8 cellular contexts compared by ENCODE assay signal in genomic region chr17:44758414-44759095, GRCh38. TPM values are rescaled to one million over a fixed set of nuclear protein-coding genes. Genes with fewer than 3 reads are reported as not detected.
DNase-seq lines count a peak whose midpoint lies in the region; ATAC-seq and TF ChIP-seq lines count a peak whose summit lies in the region.

Gene ADAM11, plus strand, starts transcription at chr17:44758988. Its CDS starts 212 bp downstream, at chr17:44759200.

- no peaks in the 10 kb centered on the region for H3K9me3 ChIP-seq in spleen

- no peaks in the 10 kb centered on the region for H3K36me3 ChIP-seq in spleen

- peaks cover 4 to 20% (median 12%) of the 10 kb centered on the region in 6 donors for H3K4me1 ChIP-seq in spleen

- no peak within 1 kb of the TSS for H3K27ac Mint-ChIP-seq in WTC11

- intact Hi-C loops in left cardiac atrium (cut with DNase I), result no loop called here
- intact Hi-C loops in spleen (cut with DNase I; ENCODE audit: low total_unique reads), result no loop called here

- no peak within 1 kb of the TSS for H3K27ac ChIP-seq in spleen

- H3K4me3 Mint-ChIP-seq in WTC11, result peak within 1 kb of the TSS; percentile 56

- TF ChIP-seq CTCF in WTC11 (IDR thresholded peaks at IDR 0.05) (no peak), spleen (IDR thresholded peaks at IDR 0.05 in 8 of 11, conservative IDR thresholded peaks at IDR 0.05 in 3 of 11) (no peak)

- peaks cover 87% of the 10 kb centered on the region for H3K27me3 Mint-ChIP-seq in WTC11 (ENCODE audit: low read depth)

- DNase-seq in NCI-H146 (lab: John Stamatoyannopoulos, UW), result peak; percentile 19
- no peak for DNase-seq in NCI-H146 treated with DMSO at 0.1 percent for 48 hours (lab: John Stamatoyannopoulos, UW; ENCODE audit: unreplicated experiment)
- DNase-seq in WTC11 (ENCODE audit: low spot score), result no peak
- no peak for DNase-seq in left cardiac atrium
- DNase-seq in spleen, result no peak
- DNase-seq in kidney glomerular epithelial cell (lab: John Stamatoyannopoulos, UW), result no peak

- no peaks in the 10 kb centered on the region for H3K36me3 Mint-ChIP-seq in WTC11

- peaks cover 3% of the 10 kb centered on the region; the same call in 1 of the 2 replicates for H3K9me3 Mint-ChIP-seq in WTC11

- H3K4me1 Mint-ChIP-seq in WTC11, result no peaks in the 10 kb centered on the region

- TF ChIP-seq POLR2A in spleen (IDR thresholded peaks at IDR 0.05), result no peak

- 5 to 11% (median 8%) methylated on average over 7 to 75 of the region's 76 CpGs for WGBS in spleen, 5 donors

- CTCF ChIA-PET in WTC11 (lab: Charles Lee), result interaction anchor here (0.5 to 1.8 kb wide), 5 partner anchors 15 to 225 kb away, joined by 3 to 6 read pairs (median 4); no protein-coding TSS in a partner anchor

- peak within 1 kb of the TSS; percentile 21 to 68 (median 32) for H3K4me3 ChIP-seq in spleen

- POLR2A ChIA-PET in WTC11 (lab: Charles Lee), result no interaction called here

- ATAC-seq in WTC11, result peak; percentile 56
- peak; percentile 47 to 74 for ATAC-seq in left cardiac atrium
- no peak for ATAC-seq in GM21381 (IDR thresholded peaks at IDR 0.05; ENCODE audit: unreplicated experiment)
- no peak for ATAC-seq in HG02884 (IDR thresholded peaks at IDR 0.05; ENCODE audit: unreplicated experiment)

- H3K27me3 ChIP-seq in spleen (replicated peaks in 1 of 7), result peaks cover 0 to 66% (median 26%) of the 10 kb centered on the region in 7 donors

TF ChIP-seq in WTC11, 78 proteins besides CTCF, POLR2A, EP300 and RAD21:
- TF ChIP-seq USF2 (CRISPR knock-in tag; IDR thresholded peaks at IDR 0.05), result peak; percentile 47; the same call in 1 of the 2 replicates
- TF ChIP-seq ATF1 (CRISPR knock-in tag; IDR thresholded peaks at IDR 0.05), result no peak
TF ChIP-seq in WTC11: peak in this region for 1.

RNA-seq across cellular contexts. Expression of gene ADAM11, which starts in this region (rescaled TPM):
- 3.0 to 4.1 TPM (median 3.2 TPM) in 3 replicates for total RNA-seq in WTC11 (2021)
- total RNA-seq in left cardiac atrium, result 10 to 100 TPM; 19.5 to 28.0 TPM
- under 1 TPM in 6 of 7 donors, not detected in 1; 0.10 to 0.79 (median 0.47) TPM for total RNA-seq in spleen
- under 1 TPM; 0.22 to 0.29 (median 0.26) TPM for polyA plus RNA-seq in spleen

Comparison
In these comparisons a context has a peak if more than half of its experiments do, and no peak if none do; other contexts are left out.
1. ATAC-seq: peak in WTC11 (single experiment) and left cardiac atrium (2 of 2); none in GM21381 (single experiment) and HG02884 (single experiment).